21 cellular contexts compared by ENCODE assay signal in the genomic region with DNA sequence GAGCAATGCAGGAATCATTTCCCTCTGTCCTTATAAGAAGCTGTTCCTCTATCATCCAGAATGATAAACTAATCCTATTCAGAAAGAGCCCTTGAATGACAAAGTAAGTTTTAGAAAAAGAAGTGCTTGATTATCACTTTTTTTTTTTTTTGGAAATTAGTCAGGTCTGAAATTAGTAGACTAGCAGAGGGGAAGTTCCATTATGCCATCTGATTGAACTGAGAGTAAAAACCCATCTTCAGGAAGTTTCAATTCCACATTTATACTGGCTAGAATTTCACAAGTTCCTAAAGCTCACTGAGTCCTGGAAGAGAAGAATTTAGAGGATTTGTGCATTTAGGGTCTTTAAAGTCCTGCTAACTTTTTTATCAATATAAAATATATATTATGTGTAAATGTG.
DNase-seq lines count a peak whose midpoint lies in the region; ATAC-seq and TF ChIP-seq lines count a peak whose summit lies in the region.
"Had no signal": no experiment of that assay in that cellular context is flagged by ENCODE, and none has a peak within 500 bp of the region (broad histone marks: within the 10 kb centered on the region; RNA-seq: fewer than 3 reads in every experiment).

No MANE protein-coding gene starts in this region.

- peaks cover 18% of the 10 kb centered on the region for H3K9me3 Mint-ChIP-seq in activated naive CD4-positive, alpha-beta T cell treated with anti-CD3 and anti-CD28 coated beads, Interleukin-2, amount 10 ng/mL, durations not matched to agents 7 days and 5 days

- CTCF ChIA-PET in activated naive CD4-positive, alpha-beta T cell treated with anti-CD3 and anti-CD28 coated beads, Interleukin-2, amount 10 ng/mL, durations not matched to agents 7 days and 5 days (lab: Charles Lee): interaction anchor here (0.7 to 1.3 kb wide), 2 partner anchors 25 to 65 kb away, joined by 3 to 6 read pairs; no protein-coding TSS in a partner anchor

- H3K27ac Mint-ChIP-seq in activated naive CD4-positive, alpha-beta T cell treated with anti-CD3 and anti-CD28 coated beads, Interleukin-2, amount 10 ng/mL, durations not matched to agents 7 days and 5 days: no peak overlapping the region
- H3K27ac Mint-ChIP-seq: activated naive CD8-positive, alpha-beta T cell treated with anti-CD3 and anti-CD28 coated beads, Interleukin-2, amount 10 ng/mL, durations not matched to agents 7 days and 5 days; B cell; stimulated activated naive CD8-positive, alpha-beta T cell treated with anti-CD3 and anti-CD28 coated beads, Interleukin-15, Interleukin-2, amounts not matched to agents 100 ng/mL and 50 ng/mL, for 24 hours had no signal

- H3K4me1 ChIP-seq in left lung: no peaks in the 10 kb centered on the region

- DNase-seq in left lung (no peak), NCI-H82 treated with DMSO at 0.1 percent for 48 hours (lab: John Stamatoyannopoulos, UW; ENCODE audit: unreplicated experiment) (no peak), HCEC 1CT (no peak)
- DNase-seq in activated naive CD4-positive, alpha-beta T cell treated with anti-CD3 and anti-CD28 coated beads, Interleukin-2, amount 10 ng/mL, durations not matched to agents 7 days and 5 days: no peak
- DNase-seq: activated CD8-positive, alpha-beta memory T cell treated with anti-CD3 and anti-CD28 coated beads, Interleukin-2, amount 50 U/mL, for 4 hours; activated naive CD8-positive, alpha-beta T cell treated with anti-CD3 and anti-CD28 coated beads, Interleukin-2, amount 10 ng/mL, durations not matched to agents 7 days and 5 days; DND-41; head of caudate nucleus; Karpas-422; kidney glomerular epithelial cell; NCI-H2081; NK-92 treated with Interleukin-12 subunit alpha and Interleukin-12 subunit beta, amount 100 ng/mL, for 24 hours; retina; stimulated activated CD4-positive, alpha-beta T cell treated with anti-CD3 and anti-CD28 coated beads, Interleukin-2, amount 100 ng/mL, for 48 hours had no signal

- no peak for TF ChIP-seq CTCF in left lung (IDR thresholded peaks at IDR 0.05)

- H3K27ac ChIP-seq in left lung: no peak overlapping the region
- H3K27ac ChIP-seq: epithelial cell of prostate had no signal

- ATAC-seq in GM18502 (IDR thresholded peaks at IDR 0.05; ENCODE audit: poor library complexity, unreplicated experiment) (peak; percentile 31), GM21381 (IDR thresholded peaks at IDR 0.05; ENCODE audit: unreplicated experiment) (peak; percentile 35), HG03354 (IDR thresholded peaks at IDR 0.05; ENCODE audit: poor library complexity, severe bottlenecking, unreplicated experiment) (peak; percentile 47), left lung (peak; percentile 12), GM18867 (IDR thresholded peaks at IDR 0.05; ENCODE audit: unreplicated experiment) (no peak)

- H3K9me3 ChIP-seq in left lung: no peaks in the 10 kb centered on the region

- H3K4me3 ChIP-seq in left lung: no peak overlapping the region

- H3K36me3 Mint-ChIP-seq in activated naive CD4-positive, alpha-beta T cell treated with anti-CD3 and anti-CD28 coated beads, Interleukin-2, amount 10 ng/mL, durations not matched to agents 7 days and 5 days: peaks cover 23% of the 10 kb centered on the region

- H3K27me3 Mint-ChIP-seq in activated naive CD4-positive, alpha-beta T cell treated with anti-CD3 and anti-CD28 coated beads, Interleukin-2, amount 10 ng/mL, durations not matched to agents 7 days and 5 days: peaks cover 19% of the 10 kb centered on the region
- H3K27me3 Mint-ChIP-seq: activated naive CD8-positive, alpha-beta T cell treated with anti-CD3 and anti-CD28 coated beads, Interleukin-2, amount 10 ng/mL, durations not matched to agents 7 days and 5 days had no signal

- no peak overlapping the region for H3K4me3 Mint-ChIP-seq in activated naive CD4-positive, alpha-beta T cell treated with anti-CD3 and anti-CD28 coated beads, Interleukin-2, amount 10 ng/mL, durations not matched to agents 7 days and 5 days
- H3K4me3 Mint-ChIP-seq: activated naive CD8-positive, alpha-beta T cell treated with anti-CD3 and anti-CD28 coated beads, Interleukin-2, amount 10 ng/mL, durations not matched to agents 7 days and 5 days; B cell; stimulated activated naive CD8-positive, alpha-beta T cell treated with anti-CD3 and anti-CD28 coated beads, Interleukin-15, Interleukin-2, amounts not matched to agents 100 ng/mL and 50 ng/mL, for 24 hours had no signal

- peaks cover 8% of the 10 kb centered on the region for H3K4me1 Mint-ChIP-seq in activated naive CD4-positive, alpha-beta T cell treated with anti-CD3 and anti-CD28 coated beads, Interleukin-2, amount 10 ng/mL, durations not matched to agents 7 days and 5 days

- H3K36me3 ChIP-seq in left lung: no peaks in the 10 kb centered on the region

- intact Hi-C loops in left lung (cut with DNase I): no loop called here

- no peaks in the 10 kb centered on the region for H3K27me3 ChIP-seq in left lung
